Comparison of ENCODE assay signal across 15 cellular contexts in genomic region chr12:124716208-124717141, GRCh38.
DNase-seq lines count a peak whose midpoint lies in the region; ATAC-seq and TF ChIP-seq lines count a peak whose summit lies in the region.
"Had no signal": no experiment of that assay in that cellular context is flagged by ENCODE, and none has a peak within 500 bp of the region (broad histone marks: within the 10 kb centered on the region; RNA-seq: fewer than 3 reads in every experiment).

No MANE protein-coding gene starts in this region.

- BruUV-seq in Panc1 (replicated peaks; lab: Mats Ljungman, UMichigan) = no TSS peak

- H3K36me3 ChIP-seq in Panc1 (ENCODE audit: control insufficient read depth, insufficient read depth, low read length) = no peaks in the 10 kb centered on the region
- H3K36me3 ChIP-seq: gastroesophageal sphincter had no signal

- H3K9me3 ChIP-seq in Panc1 (ENCODE audit: control insufficient read depth, insufficient read depth, low read depth, low read length) = no peaks in the 10 kb centered on the region
- H3K9me3 ChIP-seq: gastroesophageal sphincter had no signal

- peaks cover 3 to 5% of the 10 kb centered on the region in 2 donors for H3K36me3 Mint-ChIP-seq in CD14-positive monocyte
- H3K36me3 Mint-ChIP-seq: activated naive CD8-positive, alpha-beta T cell had no signal

- DNase-seq in CD14-positive monocyte (ENCODE audit: low spot score) (peak; percentile 71), NCI-H1105 treated with DMSO at 0.1 percent for 48 hours (lab: John Stamatoyannopoulos, UW) (peak; percentile 61), Panc1 (ENCODE audit: low read depth, low spot score) (no peak), left lobe of liver (ENCODE audit: low spot score) (peak; percentile 72), foreskin fibroblast (no peak)
- DNase-seq: activated B cell treated with CpG ODN at 0.5 μM for 24 hours; activated CD8-positive, alpha-beta memory T cell treated with anti-CD3 and anti-CD28 coated beads, Interleukin-2, amount 50 U/mL, for 4 hours; H7; stimulated activated naive CD8-positive, alpha-beta T cell treated with anti-CD3 and anti-CD28 coated beads, Interleukin-15, Interleukin-2, amounts not matched to agents 100 U/mL and 50 U/mL, for 24 hours; SW 1271 had no signal

- no peak for TF ChIP-seq CTCF in CD14-positive monocyte (IDR thresholded peaks at IDR 0.05)
- TF ChIP-seq CTCF in Panc1 (IDR thresholded peaks at IDR 0.05) = no peak
- TF ChIP-seq CTCF in foreskin fibroblast (IDR thresholded peaks at IDR 0.05; ENCODE audit: low read depth, low read length) = no peak

- POLR2A ChIA-PET in Panc1 (lab: Charles Lee) = no interaction called here

- peak overlapping the region; percentile 5 to 100 (median 67) for H3K27ac Mint-ChIP-seq in CD14-positive monocyte
- H3K27ac Mint-ChIP-seq: activated B cell treated with CpG ODN at 0.5 μM for 24 hours had no signal

- no peaks in the 10 kb centered on the region for H3K9me3 Mint-ChIP-seq in CD14-positive monocyte

- H3K27me3 ChIP-seq in Panc1 (ENCODE audit: control insufficient read depth, insufficient read depth, low read length) = no peaks in the 10 kb centered on the region
- H3K27me3 ChIP-seq: gastroesophageal sphincter had no signal

- peaks cover 71% of the 10 kb centered on the region for H3K4me1 Mint-ChIP-seq in CD14-positive monocyte

- H3K4me1 ChIP-seq in Panc1 (ENCODE audit: control insufficient read depth, insufficient read depth, low read length) = peaks cover 42% of the 10 kb centered on the region

- intact Hi-C loops in CD14-positive monocyte (cut with micrococcal nuclease) (no loop called here), Panc1 (cut with micrococcal nuclease; ENCODE audit: unreplicated experiment) (no loop called here)

- H3K27me3 Mint-ChIP-seq in CD14-positive monocyte (ENCODE audit: low read depth in 3 of 3) = peaks cover 0 to 2% (median 0%) of the 10 kb centered on the region in 3 donors
- H3K27me3 Mint-ChIP-seq: activated naive CD8-positive, alpha-beta T cell had no signal

- peak overlapping the region in 1 of 2 donors; percentile 65 for H3K4me3 Mint-ChIP-seq in CD14-positive monocyte
- H3K4me3 Mint-ChIP-seq: activated B cell treated with CpG ODN at 0.5 μM for 24 hours; activated naive CD8-positive, alpha-beta T cell had no signal

- no peak overlapping the region for H3K4me3 ChIP-seq in Panc1 (ENCODE audit: low read depth in 2 of 2, low read length in 2 of 2)
- no peak overlapping the region for H3K4me3 ChIP-seq in foreskin fibroblast (ENCODE audit: low read depth in 1 of 2, low read length in 2 of 2)
- H3K4me3 ChIP-seq: gastroesophageal sphincter had no signal

- CTCF ChIA-PET in Panc1 (lab: Charles Lee) = no interaction called here

- in situ Hi-C loops in Panc1 (cut with HindIII; ENCODE audit: low pct_unique_long_range_greater_than_20kb, low sequenced_read_pairs) = no loop called here

- ATAC-seq in Panc1 = no peak
- ATAC-seq in left lobe of liver = peak; percentile 83
- ATAC-seq in HG02852 (IDR thresholded peaks at IDR 0.05; ENCODE audit: unreplicated experiment) = no peak
- ATAC-seq in GM18867 (IDR thresholded peaks at IDR 0.05; ENCODE audit: unreplicated experiment) = no peak
- no peak for ATAC-seq in GM21619 (IDR thresholded peaks at IDR 0.05; ENCODE audit: unreplicated experiment)
- ATAC-seq: gastroesophageal sphincter; stimulated activated naive CD8-positive, alpha-beta T cell treated with anti-CD3 and anti-CD28 coated beads, Interleukin-15, Interleukin-2, amounts not matched to agents 100 U/mL and 50 U/mL, for 24 hours had no signal

- peak overlapping the region; percentile 80 for H3K27ac ChIP-seq in Panc1 (ENCODE audit: low read length)
- H3K27ac ChIP-seq: gastroesophageal sphincter had no signal

Comparison
In these comparisons a context has a peak if more than half of its experiments do, and no peak if none do; other contexts are left out.
1. DNase-seq: peak in CD14-positive monocyte (single experiment), NCI-H1105 treated with DMSO at 0.1 percent for 48 hours (single experiment) and left lobe of liver (single experiment); none in Panc1 (single experiment) and foreskin fibroblast (0 of 2).